Comparison of ENCODE assay signal across 8 cellular contexts in the genomic region with DNA sequence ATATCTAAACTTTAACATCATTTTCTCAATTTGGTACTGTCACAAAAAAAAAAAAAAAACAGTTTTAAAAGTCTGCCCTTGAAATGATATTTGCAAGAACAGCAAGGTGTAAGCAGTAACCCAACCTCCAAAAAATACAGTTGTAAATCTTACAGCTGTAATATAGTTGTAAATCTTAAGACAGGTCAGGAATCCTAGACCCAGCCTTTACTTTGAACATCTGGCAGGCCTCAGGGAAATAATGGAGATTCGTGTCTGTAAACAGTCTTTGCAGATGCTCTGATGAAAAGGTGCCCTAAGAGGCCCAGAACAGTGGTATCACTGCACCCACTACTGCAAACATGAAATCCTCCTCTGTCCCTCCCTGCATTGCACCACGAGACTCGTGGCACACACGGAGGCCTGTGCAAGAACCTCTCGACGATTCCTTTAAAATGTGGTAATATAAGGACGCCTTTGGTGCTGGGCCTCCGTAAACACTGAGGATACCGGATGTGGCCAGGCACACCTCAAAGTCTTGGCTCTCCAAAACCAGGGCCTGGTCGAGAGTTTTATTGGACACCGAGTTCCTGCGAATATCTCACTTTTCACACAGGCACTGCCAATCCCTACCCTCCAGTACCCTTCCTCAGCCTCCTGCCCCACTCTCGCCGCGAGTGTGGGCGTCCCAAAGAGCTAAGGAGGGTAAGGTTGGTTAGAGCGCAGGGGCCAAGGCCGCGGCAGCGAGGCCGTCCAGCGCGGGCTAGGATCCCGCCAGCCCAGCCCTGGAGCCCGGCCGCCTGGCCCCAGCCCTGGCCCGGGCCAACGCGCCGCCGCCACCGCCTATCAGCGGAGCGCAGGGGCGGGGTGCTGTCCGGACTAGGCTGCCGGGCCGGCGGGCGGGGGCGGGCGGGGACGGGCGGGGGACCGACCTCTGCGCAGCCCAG. TPM values are rescaled to one million over a fixed set of nuclear protein-coding genes. Genes with fewer than 3 reads are reported as not detected.
DNase-seq lines count a peak whose midpoint lies in the region; ATAC-seq, FAIRE-seq and TF ChIP-seq lines count a peak whose summit lies in the region.

No MANE protein-coding gene starts in this region.

- CTCF ChIA-PET in activated CD4-positive, alpha-beta memory T cell treated with anti-CD3 and anti-CD28 coated beads for 36 hours (lab: Charles Lee) = interaction anchor here (1.3 to 2.3 kb wide), 4 partner anchors 107 to 253 kb away, joined by 3 to 13 read pairs (median 7); no protein-coding TSS in a partner anchor
- CTCF ChIA-PET in H1 (lab: Charles Lee; ENCODE audit: partially characterized antibody) = interaction anchor here (0.6 to 4.8 kb wide), 5 partner anchors 15 to 199 kb away, joined by 3 to 26 read pairs (median 9); a partner anchor contains a TSS

- peak overlapping the region; percentile 97 for H3K18ac ChIP-seq in H1 (ENCODE audit: extremely low read depth, low read length)

- no peak overlapping the region for H2AK5ac ChIP-seq in H1 (ENCODE audit: low read depth, low read length)

- peak overlapping the region; percentile 91 for H2AFZ ChIP-seq in H1 (ENCODE audit: low read length)

- H3K4me3 ChIP-seq in AG09309 (ENCODE audit: control insufficient read depth, low read depth, low read length) (peak overlapping the region; percentile 67), H1 (ENCODE audit: extremely low read depth in 1 of 4, insufficient read depth in 2 of 4, low read depth in 3 of 4, low read length in 4 of 4) (peak overlapping the region; percentile 56 to 83 (median 68))

- H3K27me3 ChIP-seq in H1 (replicated peaks in 1 of 4; ENCODE audit: control insufficient read depth in 3 of 4, extremely low read depth in 1 of 4, insufficient read depth in 3 of 4, low read length in 3 of 4) = no peaks in the 10 kb centered on the region

- no peaks in the 10 kb centered on the region for H3K27me3 Mint-ChIP-seq in activated CD4-positive, alpha-beta memory T cell treated with anti-CD3 and anti-CD28 coated beads for 36 hours
- H3K27me3 Mint-ChIP-seq in mesothelial cell of epicardium (ENCODE audit: low read depth) = no peaks in the 10 kb centered on the region

- no peak overlapping the region for H3K14ac ChIP-seq in H1 (ENCODE audit: insufficient read length)

- peaks cover 4% of the 10 kb centered on the region; the same call in 1 of the 2 replicates for H3K23me2 ChIP-seq in H1 (ENCODE audit: low read depth, low read length)

- peak overlapping the region; percentile 97 for H2BK5ac ChIP-seq in H1 (ENCODE audit: low read depth, low read length)

- peak overlapping the region; percentile 69 for H3K56ac ChIP-seq in H1 (replicated peaks; ENCODE audit: insufficient read length, low read depth, low read length)

- H3K36me3 Mint-ChIP-seq in activated CD4-positive, alpha-beta memory T cell treated with anti-CD3 and anti-CD28 coated beads for 36 hours = peaks cover 5% of the 10 kb centered on the region
- H3K36me3 Mint-ChIP-seq in mesothelial cell of epicardium = peaks cover 6% of the 10 kb centered on the region

- peak overlapping the region; percentile 85 for H4K91ac ChIP-seq in H1 (replicated peaks; ENCODE audit: insufficient read length, low read length)

- POLR2A ChIA-PET in activated CD4-positive, alpha-beta memory T cell treated with anti-CD3 and anti-CD28 coated beads for 36 hours (lab: Charles Lee) = interaction anchor here (0.7 to 2.5 kb wide), 4 partner anchors 11 to 256 kb away, joined by 3 to 17 read pairs (median 5); no protein-coding TSS in a partner anchor
- POLR2A ChIA-PET in H1 (lab: Charles Lee; ENCODE audit: partially characterized antibody) = interaction anchor here (0.5 to 3.2 kb wide), 15 partner anchors 9 to 1957 kb away, joined by 3 to 26 read pairs (median 5); a partner anchor contains a TSS

- peak overlapping the region; percentile 88 for H3K27ac ChIP-seq in H1 (ENCODE audit: low read depth, low read length)

- H4K5ac ChIP-seq in H1 (ENCODE audit: insufficient read length, low read depth, low read length) = peak overlapping the region; percentile 97

- H3K4me2 ChIP-seq in H1 (ENCODE audit: insufficient read depth in 1 of 2, low read depth in 2 of 2, low read length in 2 of 2) = peak overlapping the region; percentile 79 to 81

- peaks cover 2 to 14% (median 11%) of the 10 kb centered on the region in 4 experiments; a peak in 5 of 7 replicates for H3K4me1 ChIP-seq in H1 (replicated peaks in 1 of 4; ENCODE audit: control insufficient read depth in 3 of 4, insufficient read depth in 4 of 4, low read length in 3 of 4)

- no peak for FAIRE-seq in H1 (lab: Jason Lieb, UNC)

- no peak for TF ChIP-seq RAD21 in H1 (IDR thresholded peaks at IDR 0.05 in 1 of 2, conservative IDR thresholded peaks at IDR 0.05 in 1 of 2; ENCODE audit: low read depth in 2 of 2, low read length in 2 of 2)

- H3K27ac Mint-ChIP-seq in activated CD4-positive, alpha-beta memory T cell treated with anti-CD3 and anti-CD28 coated beads for 36 hours = peak overlapping the region; percentile 90
- H3K27ac Mint-ChIP-seq in mesothelial cell of epicardium = peak overlapping the region; percentile 95

- TF ChIP-seq POLR2A in H1 (IDR thresholded peaks at IDR 0.05; ENCODE audit: control extremely low read depth in 1 of 2, low read depth in 2 of 2, low read length in 2 of 2) = peak; percentile 26 to 76; a peak in 2 of 3 replicates

- no peak for TF ChIP-seq EP300 in H1 (IDR thresholded peaks at IDR 0.05; ENCODE audit: borderline replicate concordance in 1 of 2, low read depth in 2 of 2, low read length in 2 of 2)

- no peak overlapping the region for H3K4ac ChIP-seq in H1 (replicated peaks; ENCODE audit: insufficient read length, low read depth, low read length)

- H3K9me3 Mint-ChIP-seq in activated CD4-positive, alpha-beta memory T cell treated with anti-CD3 and anti-CD28 coated beads for 36 hours = no peaks in the 10 kb centered on the region
- no peaks in the 10 kb centered on the region for H3K9me3 Mint-ChIP-seq in mesothelial cell of epicardium

- peak overlapping the region; percentile 78 to 95 (median 90) for H3K9ac ChIP-seq in H1 (replicated peaks in 1 of 4; ENCODE audit: extremely low read depth in 1 of 4, low read depth in 3 of 4, low read length in 3 of 4)

- peak overlapping the region; percentile 65; the same call in 1 of the 2 replicates for H2BK12ac ChIP-seq in H1 (ENCODE audit: low read depth, low read length)

- DNase-seq in AG09309 (ENCODE audit: low read depth) = peak; percentile 41
- peak; percentile 23 for DNase-seq in NCI-H510A (lab: John Stamatoyannopoulos, UW)
- peak; percentile 75 for DNase-seq in activated CD4-positive, alpha-beta memory T cell treated with anti-CD3 and anti-CD28 coated beads for 36 hours
- peak in 1 of 2 experiments; percentile 74 for DNase-seq in H1 (ENCODE audit: low read depth in 1 of 2, low spot score in 2 of 2)
- peak; percentile 43 to 51 for DNase-seq in mesothelial cell of epicardium (ENCODE audit: low spot score in 2 of 2, unreplicated experiment in 2 of 2)
- DNase-seq in stimulated activated naive CD4-positive, alpha-beta T cell (lab: John Stamatoyannopoulos, UW) = peak; percentile 22 to 58 (median 42)

- H2BK15ac ChIP-seq in H1 (ENCODE audit: low read length) = no peak overlapping the region; the same call in 1 of the 2 replicates

- H3K4me1 Mint-ChIP-seq in activated CD4-positive, alpha-beta memory T cell treated with anti-CD3 and anti-CD28 coated beads for 36 hours (ENCODE audit: low read depth) = peaks cover 68% of the 10 kb centered on the region
- H3K4me1 Mint-ChIP-seq in mesothelial cell of epicardium = peaks cover 62% of the 10 kb centered on the region

- no peak overlapping the region for H3K23ac ChIP-seq in H1 (ENCODE audit: insufficient read length)

- H4K20me1 ChIP-seq in H1 (replicated peaks in 1 of 2; ENCODE audit: control insufficient read depth in 1 of 2, insufficient read depth in 2 of 2, low read length in 2 of 2) = peaks cover 2 to 10% of the 10 kb centered on the region in 2 experiments

- H3K79me2 ChIP-seq in H1 (ENCODE audit: control insufficient read depth in 1 of 2, insufficient read depth in 2 of 2, low read length in 2 of 2) = peaks cover 13 to 87% of the 10 kb centered on the region in 2 experiments

- WGBS in H1 (ENCODE audit: extremely low coverage in 1 of 2, insufficient coverage in 1 of 2, insufficient read length in 1 of 2, insufficient replicate concordance in 2 of 2, low coverage in 1 of 2, low lambda C conversion rate in 2 of 2, missing lambda C conversion rate in 1 of 2), 2 experiments = 8% methylated on average over 32 of the region's 46 CpGs; no CpG with 5 or more reads in 1 of the 2 experiments

- intact Hi-C loops in activated CD4-positive, alpha-beta memory T cell treated with anti-CD3 and anti-CD28 coated beads for 36 hours (cut with micrococcal nuclease) = loop anchor here (1.0 to 10.0 kb wide), 8 partner anchors 52 to 706 kb away; a partner anchor contains a TSS

- ATAC-seq in GM18519 (IDR thresholded peaks at IDR 0.05; ENCODE audit: low FRiP score, unreplicated experiment) = peak; percentile 45
- peak; percentile 69 for ATAC-seq in HG02973 (IDR thresholded peaks at IDR 0.05; ENCODE audit: unreplicated experiment)

- no peaks in the 10 kb centered on the region for H3K36me3 ChIP-seq in H1 (ENCODE audit: control insufficient read depth in 2 of 4, insufficient read depth in 4 of 4, low read length in 3 of 4)

- H2BK20ac ChIP-seq in H1 (ENCODE audit: low read length) = no peak overlapping the region

- peak overlapping the region; percentile 86 for H2BK120ac ChIP-seq in H1 (replicated peaks; ENCODE audit: low read depth, low read length)

- H3K79me1 ChIP-seq in H1 (ENCODE audit: low read depth, low read length) = no peaks in the 10 kb centered on the region

- H3K9me3 ChIP-seq in H1 (ENCODE audit: insufficient read depth in 2 of 2, low read depth in 1 of 2, low read length in 1 of 2) = no peaks in the 10 kb centered on the region

- peak overlapping the region; percentile 75; the same call in 1 of the 2 replicates for H4K8ac ChIP-seq in H1 (ENCODE audit: extremely low read depth, insufficient read depth, low read length)

- TF ChIP-seq CTCF in AG09309 (IDR thresholded peaks at IDR 0.05; ENCODE audit: control insufficient read depth, insufficient read depth, low read depth, low read length, missing control alignments) (no peak), H1 (IDR thresholded peaks at IDR 0.05; ENCODE audit: control extremely low read depth in 1 of 3, insufficient read depth in 1 of 3, low read depth in 1 of 3, low read length in 3 of 3) (no peak), mesothelial cell of epicardium (IDR thresholded peaks at IDR 0.05; ENCODE audit: unreplicated experiment) (no peak)

- H3K4me3 Mint-ChIP-seq in activated CD4-positive, alpha-beta memory T cell treated with anti-CD3 and anti-CD28 coated beads for 36 hours = peak overlapping the region; percentile 81
- H3K4me3 Mint-ChIP-seq in mesothelial cell of epicardium = peak overlapping the region; percentile 75

RNA-seq across cellular contexts. Expression of a gene that starts 0.5 kb away (rescaled TPM):
- total RNA-seq in activated CD4-positive, alpha-beta memory T cell treated with anti-CD3 and anti-CD28 coated beads for 36 hours = 10 to 100 TPM; 19.5 to 20.7 TPM
- total RNA-seq in H1 (2021; fragmentation: NEBNext Ultra II Directional; extraction: Animal tissue kit (Norgen Biotek cat#: 25700)) = 31.5 and 32.6 TPM in 2 replicates
- polyA plus RNA-seq in H1 (2011; rRNA removed) = 5.1 and 5.8 TPM in 2 replicates
- polyA plus RNA-seq in H1 (2011; cell fraction: cytosol; rRNA removed) = 10.8 TPM
- polyA plus RNA-seq in H1 (2011; cell fraction: nucleus; rRNA removed) = 3.6 TPM
- 6.3 to 15.1 TPM (median 9.5 TPM) in 4 replicates for polyA plus RNA-seq in H1 (2012, experiment 1 of 2)
- polyA plus RNA-seq in H1 (2012, experiment 2 of 2) = 3.4 TPM
- polyA plus RNA-seq in H1 (2013, experiment 1 of 2) = 21.2 TPM
- polyA plus RNA-seq in H1 (2013, experiment 2 of 2) = 26.0 TPM
- polyA minus RNA-seq in H1 (2011; rRNA and poly(A)+ RNA removed) = 4.4 and 6.1 TPM in 2 replicates
- 8.2 TPM for polyA minus RNA-seq in H1 (2011; cell fraction: cytosol; rRNA and poly(A)+ RNA removed)
- 6.1 TPM for polyA minus RNA-seq in H1 (2011; cell fraction: nucleus; rRNA and poly(A)+ RNA removed)
- total RNA-seq in mesothelial cell of epicardium = 28.5 to 33.1 TPM (median 31.9 TPM) in 3 replicates

RNA-seq across cellular contexts. Expression of a gene that starts 54.9 kb away (rescaled TPM):
- 10 to 100 TPM; 42.6 to 47.3 TPM for total RNA-seq in activated CD4-positive, alpha-beta memory T cell treated with anti-CD3 and anti-CD28 coated beads for 36 hours
- 208 and 210 TPM in 2 replicates for total RNA-seq in H1 (2021; fragmentation: NEBNext Ultra II Directional; extraction: Animal tissue kit (Norgen Biotek cat#: 25700))
- 39.2 and 54.5 TPM in 2 replicates for polyA plus RNA-seq in H1 (2011; rRNA removed)
- polyA plus RNA-seq in H1 (2011; cell fraction: cytosol; rRNA removed) = 70.2 TPM
- 85.1 TPM for polyA plus RNA-seq in H1 (2011; cell fraction: nucleus; rRNA removed)
- 40.3 to 94.5 TPM (median 62.6 TPM) in 4 replicates for polyA plus RNA-seq in H1 (2012, experiment 1 of 2)
- polyA plus RNA-seq in H1 (2012, experiment 2 of 2) = 8.6 TPM
- 141 TPM for polyA plus RNA-seq in H1 (2013, experiment 1 of 2)
- 130 TPM for polyA plus RNA-seq in H1 (2013, experiment 2 of 2)
- polyA minus RNA-seq in H1 (2011; rRNA and poly(A)+ RNA removed) = 505 and 669 TPM in 2 replicates
- 116 TPM for polyA minus RNA-seq in H1 (2011; cell fraction: cytosol; rRNA and poly(A)+ RNA removed)
- 616 TPM for polyA minus RNA-seq in H1 (2011; cell fraction: nucleus; rRNA and poly(A)+ RNA removed)
- total RNA-seq in mesothelial cell of epicardium = 109 to 117 TPM (median 112 TPM) in 3 replicates
